Comparison of ENCODE assay signal across 19 cellular contexts in the genomic region with DNA sequence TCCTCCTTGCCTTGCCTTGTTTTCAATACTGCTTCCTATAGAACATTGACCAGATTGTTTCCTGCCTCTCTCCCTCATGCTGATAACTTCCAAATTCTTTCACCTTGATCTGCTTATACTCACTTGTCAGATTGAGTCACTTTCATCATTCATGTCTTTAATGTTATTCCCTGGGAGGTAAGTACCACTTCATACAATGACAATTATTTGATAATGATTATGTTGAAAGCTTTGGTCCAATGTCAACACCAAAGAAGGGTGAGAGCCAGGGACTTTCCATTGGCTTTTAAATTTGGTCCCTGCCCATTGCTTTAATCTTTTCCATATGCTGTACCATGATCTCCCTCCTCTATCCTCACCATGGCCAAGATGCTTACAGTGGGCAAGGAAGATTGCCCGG.
"Had no signal": no experiment of that assay in that cellular context is flagged by ENCODE, and none has a peak within 500 bp of the region (broad histone marks: within the 10 kb centered on the region; RNA-seq: fewer than 3 reads in every experiment).

No MANE protein-coding gene starts in this region.

- ATAC-seq: activated CD8-positive, alpha-beta memory T cell treated with anti-CD3 and anti-CD28 coated beads, Interleukin-2, amount 10 ng/mL, durations not matched to agents 7 days and 5 days; activated naive CD8-positive, alpha-beta T cell treated with anti-CD3 and anti-CD28 coated beads, Interleukin-2, amount 50 U/mL, for 24 hours; natural killer cell treated with Interleukin-12 subunit alpha and Interleukin-12 subunit beta and Interleukin-15 and Interleukin-18, amount 100 ng/mL, for 72 hours had no signal

- DNase-seq: activated CD4-positive, alpha-beta T cell treated with anti-CD3 and anti-CD28 coated beads for 1 hour; activated CD4-positive, alpha-beta T cell treated with anti-CD3 and anti-CD28 coated beads, Interleukin-2, amount 50 U/mL, for 4 hours; activated CD8-positive, alpha-beta memory T cell treated with anti-CD3 and anti-CD28 coated beads, Interleukin-2, amount 10 ng/mL, durations not matched to agents 7 days and 5 days; activated naive CD4-positive, alpha-beta T cell treated with anti-CD3 and anti-CD28 coated beads for 36 hours; activated naive CD8-positive, alpha-beta T cell treated with anti-CD3 and anti-CD28 coated beads, Interleukin-2, amount 50 U/mL, for 24 hours; activated T-cell treated with anti-CD3 and anti-CD28 coated beads, Interleukin-2, amount 50 U/mL, for 1 hour; foreskin fibroblast; glutamatergic neuron; kidney glomerular epithelial cell; mesendoderm; nucleus accumbens; posterior cingulate gyrus; stomach; T-helper 1 cell; T1000 had no signal

- H3K27me3 ChIP-seq: right atrium auricular region, stomach had no signal

- H3K27me3 Mint-ChIP-seq: activated CD8-positive, alpha-beta memory T cell treated with anti-CD3 and anti-CD28 coated beads, Interleukin-2, amount 10 ng/mL, durations not matched to agents 7 days and 5 days; activated naive CD8-positive, alpha-beta T cell treated with anti-CD3 and anti-CD28 coated beads, Interleukin-2, amount 50 U/mL, for 24 hours; natural killer cell treated with Interleukin-12 subunit alpha and Interleukin-12 subunit beta and Interleukin-15 and Interleukin-18, amount 100 ng/mL, for 72 hours had no signal

- H3K9me3 ChIP-seq: right atrium auricular region, stomach had no signal

- H3K27ac ChIP-seq: right atrium auricular region, SK-N-MC had no signal

- H3K9me3 Mint-ChIP-seq: activated naive CD4-positive, alpha-beta T cell treated with anti-CD3 and anti-CD28 coated beads for 36 hours; activated naive CD8-positive, alpha-beta T cell treated with anti-CD3 and anti-CD28 coated beads, Interleukin-2, amount 50 U/mL, for 24 hours; activated T-helper 2 cell treated with anti-CD3 and anti-CD28 coated beads, Interferon-gamma antibody, Interleukin-2, Interleukin-4, amounts not matched to agents 10 μg/mL and 5 μg/mL and 100 μg/mL, durations not matched to agents 14 hours and 24 hours and 36 hours; natural killer cell treated with Interleukin-12 subunit alpha and Interleukin-12 subunit beta and Interleukin-15 and Interleukin-18, amount 100 ng/mL, for 72 hours had no signal

- H3K4me1 Mint-ChIP-seq: activated CD8-positive, alpha-beta memory T cell treated with anti-CD3 and anti-CD28 coated beads, Interleukin-2, amount 10 ng/mL, durations not matched to agents 7 days and 5 days; activated naive CD8-positive, alpha-beta T cell treated with anti-CD3 and anti-CD28 coated beads, Interleukin-2, amount 50 U/mL, for 24 hours had no signal

- H3K4me3 Mint-ChIP-seq: activated CD8-positive, alpha-beta memory T cell treated with anti-CD3 and anti-CD28 coated beads, Interleukin-2, amount 10 ng/mL, durations not matched to agents 7 days and 5 days; activated naive CD4-positive, alpha-beta T cell treated with anti-CD3 and anti-CD28 coated beads for 36 hours; activated naive CD8-positive, alpha-beta T cell treated with anti-CD3 and anti-CD28 coated beads, Interleukin-2, amount 50 U/mL, for 24 hours; natural killer cell treated with Interleukin-12 subunit alpha and Interleukin-12 subunit beta and Interleukin-15 and Interleukin-18, amount 100 ng/mL, for 72 hours had no signal

- H3K27ac Mint-ChIP-seq: activated CD8-positive, alpha-beta memory T cell treated with anti-CD3 and anti-CD28 coated beads, Interleukin-2, amount 10 ng/mL, durations not matched to agents 7 days and 5 days; activated naive CD4-positive, alpha-beta T cell treated with anti-CD3 and anti-CD28 coated beads for 36 hours; activated naive CD8-positive, alpha-beta T cell treated with anti-CD3 and anti-CD28 coated beads, Interleukin-2, amount 50 U/mL, for 24 hours; activated T-helper 2 cell treated with anti-CD3 and anti-CD28 coated beads, Interferon-gamma antibody, Interleukin-2, Interleukin-4, amounts not matched to agents 10 μg/mL and 5 μg/mL and 100 μg/mL, durations not matched to agents 14 hours and 24 hours and 36 hours; natural killer cell treated with Interleukin-12 subunit alpha and Interleukin-12 subunit beta and Interleukin-15 and Interleukin-18, amount 100 ng/mL, for 72 hours had no signal

- H3K4me3 ChIP-seq: right atrium auricular region, SK-N-MC, stomach had no signal
